Comparison of ENCODE assay signal across 25 cellular contexts in the genomic region with DNA sequence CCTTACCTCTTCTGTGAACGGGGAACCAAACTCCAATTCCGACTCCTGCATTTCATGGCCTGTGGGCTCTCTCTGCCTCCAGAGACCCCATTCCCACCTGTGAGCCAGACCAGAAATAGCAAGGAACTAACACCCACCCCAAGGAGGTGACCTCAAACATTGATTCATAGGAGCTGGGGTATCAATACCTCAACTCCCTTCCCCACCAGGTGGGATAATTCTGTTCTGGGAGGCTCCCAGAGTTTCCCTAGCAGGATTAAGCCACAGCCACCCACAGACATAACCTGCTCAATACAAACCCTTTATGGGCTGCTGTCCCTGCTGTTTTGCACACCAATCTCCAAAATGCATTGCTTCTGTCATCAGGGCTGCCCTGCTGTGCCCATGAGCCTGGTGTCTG. TPM values are rescaled to one million over a fixed set of nuclear protein-coding genes. Genes with fewer than 3 reads are reported as not detected.
"Had no signal": no experiment of that assay in that cellular context is flagged by ENCODE, and none has a peak within 500 bp of the region (broad histone marks: within the 10 kb centered on the region; RNA-seq: fewer than 3 reads in every experiment).

No MANE protein-coding gene starts in this region.

- DNase-seq: colonic mucosa; cortex of kidney; dermis blood vessel endothelial cell; dorsolateral prefrontal cortex; effector CD4-positive, alpha-beta T cell; effector CD8-positive, alpha-beta T cell; effector memory CD4-positive, alpha-beta T cell; effector memory CD8-positive, alpha-beta T cell; endodermal cell; erythroblast; esophagus squamous epithelium; foreskin fibroblast; foreskin keratinocyte; foreskin melanocyte; gastrocnemius medialis; glutamatergic neuron; head of caudate nucleus; heart left ventricle; heart right ventricle had no signal

- H3K27me3 ChIP-seq: colonic mucosa, esophagus muscularis mucosa, esophagus squamous epithelium, foreskin keratinocyte, gastroesophageal sphincter had no signal

- H3K27ac ChIP-seq: colonic mucosa, coronary artery, dorsolateral prefrontal cortex, epithelial cell of prostate, esophagus muscularis mucosa, esophagus squamous epithelium, foreskin keratinocyte, gastrocnemius medialis, gastroesophageal sphincter, heart left ventricle, heart right ventricle had no signal

- H3K27ac Mint-ChIP-seq: dendritic cell treated with granulocyte-macrophage colony-stimulating factor and Interleukin-4, amounts not matched to agents 40 ng/mL and 50 ng/mL, for 4 days; effector memory CD8-positive, alpha-beta T cell; endodermal cell had no signal

- H3K9me3 Mint-ChIP-seq: dendritic cell treated with granulocyte-macrophage colony-stimulating factor and Interleukin-4, amounts not matched to agents 40 ng/mL and 50 ng/mL, for 4 days; effector memory CD8-positive, alpha-beta T cell had no signal

- H3K4me3 Mint-ChIP-seq: dendritic cell treated with granulocyte-macrophage colony-stimulating factor and Interleukin-4, amounts not matched to agents 40 ng/mL and 50 ng/mL, for 4 days; effector memory CD8-positive, alpha-beta T cell; endodermal cell had no signal

- H3K4me1 ChIP-seq: colonic mucosa, foreskin keratinocyte, gastrocnemius medialis, gastroesophageal sphincter, heart left ventricle, heart right ventricle had no signal

- H3K36me3 ChIP-seq: colonic mucosa, esophagus muscularis mucosa, esophagus squamous epithelium, gastrocnemius medialis, gastroesophageal sphincter, heart left ventricle, heart right ventricle had no signal

- ATAC-seq: effector memory CD8-positive, alpha-beta T cell; esophagus mucosa; foreskin keratinocyte; gastrocnemius medialis; gastroesophageal sphincter; heart left ventricle; heart right ventricle had no signal

- H3K9me3 ChIP-seq: colonic mucosa, esophagus muscularis mucosa, esophagus squamous epithelium, gastrocnemius medialis, gastroesophageal sphincter had no signal

- H3K4me3 ChIP-seq: colonic mucosa, coronary artery, dorsolateral prefrontal cortex, esophagus muscularis mucosa, esophagus squamous epithelium, gastrocnemius medialis, gastroesophageal sphincter, heart left ventricle, heart right ventricle had no signal

- H3K4me1 Mint-ChIP-seq: endodermal cell had no signal

RNA-seq across cellular contexts. Expression of a gene that starts 59.6 kb away (rescaled TPM):
- total RNA-seq: endodermal cell, foreskin keratinocyte had no signal
- polyA plus RNA-seq: foreskin keratinocyte had no signal
